Comparison of ENCODE assay signal across 8 cellular contexts in the genomic region with DNA sequence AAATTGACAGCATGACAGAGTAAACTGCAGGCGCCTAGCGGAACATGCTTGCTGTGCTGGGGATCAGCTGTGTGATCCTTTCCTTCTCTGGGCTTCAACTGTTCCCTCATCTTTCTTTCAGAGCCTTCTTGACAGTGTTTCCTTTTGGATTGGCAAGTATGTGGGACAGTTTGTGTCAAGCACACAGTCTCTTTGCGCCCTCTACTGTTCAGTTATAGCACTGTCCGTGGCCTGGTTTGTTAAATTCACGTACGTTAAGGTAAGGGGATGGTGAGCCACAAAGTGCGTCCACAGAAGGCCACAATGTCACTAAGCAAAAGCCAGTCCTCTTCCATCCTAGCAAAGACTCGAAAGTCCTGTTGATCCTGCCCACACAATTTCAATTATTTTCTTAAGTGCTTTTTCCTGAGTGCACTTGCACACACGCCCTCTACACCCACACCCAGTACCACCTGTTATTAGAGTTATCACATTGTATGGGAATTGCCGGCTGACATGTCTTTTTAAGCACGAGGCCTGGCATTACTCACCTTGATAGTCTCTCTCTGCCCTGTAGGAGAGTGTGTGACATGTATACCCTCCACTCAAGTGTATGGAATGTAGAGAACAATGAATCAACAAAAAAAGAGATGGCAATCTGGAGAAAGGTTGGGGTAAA. TPM values are rescaled to one million over a fixed set of nuclear protein-coding genes. Genes with fewer than 3 reads are reported as not detected.
DNase-seq lines count a peak whose midpoint lies in the region; ATAC-seq and TF ChIP-seq lines count a peak whose summit lies in the region.

No MANE protein-coding gene starts in this region.

- no peaks in the 10 kb centered on the region for H3K4me1 Mint-ChIP-seq in activated naive CD4-positive, alpha-beta T cell treated with anti-CD3 and anti-CD28 coated beads, Interleukin-2, amount 10 ng/mL, durations not matched to agents 7 days and 5 days

- no peaks in the 10 kb centered on the region for H4K20me1 ChIP-seq in DOHH2 (ENCODE audit: control insufficient read depth, insufficient read depth, low read depth, low read length)

- WGBS in heart right ventricle, 2 donors: 16% methylated on average over 11 of the region's 11 CpGs
- 16 to 18% (median 16%) methylated on average over 11 of the region's 11 CpGs for WGBS in psoas muscle, 3 donors

- H3K4me1 ChIP-seq in DOHH2 (ENCODE audit: control insufficient read depth, low read length) (no peaks in the 10 kb centered on the region), heart right ventricle (no peaks in the 10 kb centered on the region), psoas muscle (peaks cover 4% of the 10 kb centered on the region)

- H3K27ac Mint-ChIP-seq in activated naive CD4-positive, alpha-beta T cell treated with anti-CD3 and anti-CD28 coated beads, Interleukin-2, amount 10 ng/mL, durations not matched to agents 7 days and 5 days: no peak overlapping the region

- H3K4me3 ChIP-seq in DOHH2 (ENCODE audit: low read length) (no peak overlapping the region), heart right ventricle (no peak overlapping the region), psoas muscle (no peak overlapping the region)

- CTCF ChIA-PET in activated naive CD4-positive, alpha-beta T cell treated with anti-CD3 and anti-CD28 coated beads, Interleukin-2, amount 10 ng/mL, durations not matched to agents 7 days and 5 days (lab: Charles Lee): interaction anchor here (0.6 to 2.8 kb wide), 4 partner anchors 10 to 623 kb away, joined by 3 to 22 read pairs (median 5); no protein-coding TSS in a partner anchor

- no peaks in the 10 kb centered on the region for H3K79me2 ChIP-seq in DOHH2 (ENCODE audit: control insufficient read depth, low read length)

- intact Hi-C loops in heart right ventricle (cut with DNase I): loop anchor here in 4 of 10 donors (1.0 to 10.0 kb wide), 5 partner anchors 76 to 278 kb away; no protein-coding TSS in a partner anchor
- intact Hi-C loops in psoas muscle (cut with DNase I): loop anchor here (2.0 to 10.0 kb wide), 3 partner anchors 80 to 278 kb away; no protein-coding TSS in a partner anchor

- no peak overlapping the region for H3K4me2 ChIP-seq in DOHH2 (ENCODE audit: low read length)

- H3K36me3 Mint-ChIP-seq in activated naive CD4-positive, alpha-beta T cell treated with anti-CD3 and anti-CD28 coated beads, Interleukin-2, amount 10 ng/mL, durations not matched to agents 7 days and 5 days: no peaks in the 10 kb centered on the region

- H3K9me3 ChIP-seq in DOHH2 (ENCODE audit: control insufficient read depth, insufficient read depth, low read length) (no peaks in the 10 kb centered on the region), heart right ventricle (no peaks in the 10 kb centered on the region), psoas muscle (no peaks in the 10 kb centered on the region)

- H3K27ac ChIP-seq in DOHH2 (ENCODE audit: low read depth, low read length): no peak overlapping the region
- no peak overlapping the region for H3K27ac ChIP-seq in heart right ventricle
- no peak overlapping the region for H3K27ac ChIP-seq in psoas muscle

- ATAC-seq in GM19397 (IDR thresholded peaks at IDR 0.05; ENCODE audit: unreplicated experiment) (peak; percentile 74), HG03521 (IDR thresholded peaks at IDR 0.05; ENCODE audit: unreplicated experiment) (peak; percentile 93), heart right ventricle (peak; percentile 73 to 93 (median 86)), psoas muscle (peak; percentile 94 to 97 (median 95)), GM21390 (IDR thresholded peaks at IDR 0.05; ENCODE audit: unreplicated experiment) (no peak)

- TF ChIP-seq CTCF in DOHH2 (IDR thresholded peaks at IDR 0.05; ENCODE audit: low read depth, low read length, poor library complexity, severe bottlenecking): peak; percentile 95
- TF ChIP-seq CTCF in heart right ventricle (IDR thresholded peaks at IDR 0.05): peak; percentile 73 to 91 (median 83)
- TF ChIP-seq CTCF in psoas muscle (IDR thresholded peaks at IDR 0.05): peak; percentile 90

- no peaks in the 10 kb centered on the region for H3K9me2 ChIP-seq in DOHH2 (replicated peaks; ENCODE audit: control insufficient read depth, low read length)

- DNase-seq in NCI-H524 treated with DMSO at 0.1 percent for 48 hours (lab: John Stamatoyannopoulos, UW) (peak; percentile 15), heart right ventricle (peak in 1 of 2 donors; percentile 65), psoas muscle (no peak)
- DNase-seq in activated naive CD4-positive, alpha-beta T cell treated with anti-CD3 and anti-CD28 coated beads, Interleukin-2, amount 10 ng/mL, durations not matched to agents 7 days and 5 days: peak; percentile 59

- no peaks in the 10 kb centered on the region for H3K9me3 Mint-ChIP-seq in activated naive CD4-positive, alpha-beta T cell treated with anti-CD3 and anti-CD28 coated beads, Interleukin-2, amount 10 ng/mL, durations not matched to agents 7 days and 5 days

- peaks cover 12% of the 10 kb centered on the region for H3K27me3 Mint-ChIP-seq in activated naive CD4-positive, alpha-beta T cell treated with anti-CD3 and anti-CD28 coated beads, Interleukin-2, amount 10 ng/mL, durations not matched to agents 7 days and 5 days

- H3K27me3 ChIP-seq in DOHH2 (ENCODE audit: control insufficient read depth, low read length) (no peaks in the 10 kb centered on the region), heart right ventricle (peaks cover 0 to 5% (median 0%) of the 10 kb centered on the region in 7 donors), psoas muscle (ENCODE audit: insufficient read depth in 3 of 3, low read length in 2 of 3) (no peaks in the 10 kb centered on the region)

- H3F3A ChIP-seq in DOHH2 (ENCODE audit: control insufficient read depth, insufficient read depth): no peaks in the 10 kb centered on the region

- H3K4me3 Mint-ChIP-seq in activated naive CD4-positive, alpha-beta T cell treated with anti-CD3 and anti-CD28 coated beads, Interleukin-2, amount 10 ng/mL, durations not matched to agents 7 days and 5 days: no peak overlapping the region

- H3K36me3 ChIP-seq in DOHH2 (ENCODE audit: control insufficient read depth, low read length): no peaks in the 10 kb centered on the region
- no peaks in the 10 kb centered on the region for H3K36me3 ChIP-seq in heart right ventricle
- H3K36me3 ChIP-seq in psoas muscle (ENCODE audit: insufficient read depth in 1 of 2, low read depth in 1 of 2): no peaks in the 10 kb centered on the region

RNA-seq across cellular contexts. Expression of a gene that starts 22.5 kb away (rescaled TPM):
- 10 to 100 TPM; 22.7 to 70.7 (median 51.5) TPM for total RNA-seq in heart right ventricle
- 10 to 100 TPM in 1 of 2 donors, 1 to 10 TPM in 1; 3.1 to 10.7 TPM for polyA plus RNA-seq in heart right ventricle
- total RNA-seq in psoas muscle: 10 to 100 TPM in 3 of 4 donors, 1 to 10 TPM in 1; 8.8 to 80.2 (median 43.4) TPM
- polyA plus RNA-seq in psoas muscle: 100 to 1,000 TPM in 1 of 3 donors, 10 to 100 TPM in 2; 14.2 to 130 (median 72.4) TPM

Comparison
In these comparisons a context has a peak if more than half of its experiments do, and no peak if none do; other contexts are left out.
1. DNase-seq: peak in NCI-H524 treated with DMSO at 0.1 percent for 48 hours (single experiment) and activated naive CD4-positive, alpha-beta T cell treated with anti-CD3 and anti-CD28 coated beads, Interleukin-2, amount 10 ng/mL, durations not matched to agents 7 days and 5 days (single experiment); none in psoas muscle (0 of 2).
2. Peak in every context shown above with its lines, with median percentiles within 50 percentile points of each other: CTCF ChIP-seq.